25 cellular contexts compared by ENCODE assay signal in genomic region chr3:109384164-109384563, GRCh38. TPM values are rescaled to one million over a fixed set of nuclear protein-coding genes. Genes with fewer than 3 reads are reported as not detected.
DNase-seq lines count a peak whose midpoint lies in the region; ATAC-seq, FAIRE-seq and TF ChIP-seq lines count a peak whose summit lies in the region.
"Had no signal": no experiment of that assay in that cellular context is flagged by ENCODE, and none has a peak within 500 bp of the region (broad histone marks: within the 10 kb centered on the region; RNA-seq: fewer than 3 reads in every experiment).

No MANE protein-coding gene starts in this region.

- H3K9me3 Mint-ChIP-seq in stimulated activated naive B cell treated with anti-CD40 and anti-IgM and Interleukin-4, amounts not matched to agents 10 μg/mL and 1 μg/mL and 100 μg/mL, for 72 hours: no peaks in the 10 kb centered on the region
- H3K9me3 Mint-ChIP-seq: CD4-positive, alpha-beta T cell; CD8-positive, alpha-beta memory T cell; HFFc6 had no signal

- no peaks in the 10 kb centered on the region for H3K36me3 Mint-ChIP-seq in stimulated activated naive B cell treated with anti-CD40 and anti-IgM and Interleukin-4, amounts not matched to agents 10 μg/mL and 1 μg/mL and 100 μg/mL, for 72 hours
- H3K36me3 Mint-ChIP-seq: CD14-positive monocyte; CD8-positive, alpha-beta memory T cell had no signal

- no peak for FAIRE-seq in A549 (lab: Jason Lieb, UNC)
- FAIRE-seq: A204.1, GM12891, H54 had no signal

- H3K9me3 ChIP-seq in A549: no peaks in the 10 kb centered on the region
- H3K9me3 ChIP-seq: BE2C; BLaER1 treated with 17β-estradiol and CSF1 and Interleukin-3, amounts not matched to agents 10 nM and 100 nM; HAP-1 had no signal

- H3K4me3 ChIP-seq in A549: no peak overlapping the region
- H3K4me3 ChIP-seq: BLaER1 treated with 17β-estradiol and CSF1 and Interleukin-3, amounts not matched to agents 10 nM and 100 nM; HAP-1 had no signal

- WGBS in A549 (ENCODE audit: missing lambda C conversion rate): 22% methylated on average over 1 of the region's 1 CpG

- CTCF ChIA-PET in A549 (lab: Yijun Ruan, JAX): interaction anchor here (1.1 to 1.6 kb wide), 2 partner anchors 13 to 108 kb away, joined by 4 read pairs; no protein-coding TSS in a partner anchor

- intact Hi-C loops in left ventricle myocardium superior (cut with micrococcal nuclease): no loop called here

- H3K4me1 Mint-ChIP-seq in stimulated activated naive B cell treated with anti-CD40 and anti-IgM and Interleukin-4, amounts not matched to agents 10 μg/mL and 1 μg/mL and 100 μg/mL, for 72 hours: no peaks in the 10 kb centered on the region
- H3K4me1 Mint-ChIP-seq: CD14-positive monocyte; CD8-positive, alpha-beta memory T cell had no signal

- no peak for TF ChIP-seq RAD21 in A549 (conservative IDR thresholded peaks at IDR 0.05 in 1 of 2, IDR thresholded peaks at IDR 0.05 in 1 of 2)

- 0 out of 3 replicates have a peak, but pooled peaks cover 5% of the 10 kb centered on the region for H3K4me1 ChIP-seq in A549
- H3K4me1 ChIP-seq: BE2C had no signal

- no peak for TF ChIP-seq EP300 in A549 (IDR thresholded peaks at IDR 0.05)

- peak overlapping the region; percentile 50 for H3K4me2 ChIP-seq in A549
- H3K4me2 ChIP-seq: BLaER1 treated with 17β-estradiol and CSF1 and Interleukin-3, amounts not matched to agents 10 nM and 100 nM had no signal

- no peak for TF ChIP-seq POLR2A in A549 (IDR thresholded peaks at IDR 0.05; ENCODE audit: low read length)

- no peak overlapping the region for H3K4me3 Mint-ChIP-seq in stimulated activated naive B cell treated with anti-CD40 and anti-IgM and Interleukin-4, amounts not matched to agents 10 μg/mL and 1 μg/mL and 100 μg/mL, for 72 hours
- H3K4me3 Mint-ChIP-seq: CD14-positive monocyte; CD4-positive, alpha-beta T cell; CD8-positive, alpha-beta memory T cell; HFFc6 had no signal

- ATAC-seq in A549 (no peak; a peak in 1 of 6 replicates), left ventricle myocardium superior (no peak)
- ATAC-seq in stimulated activated naive B cell treated with anti-CD40 and anti-IgM and Interleukin-4, amounts not matched to agents 10 μg/mL and 1 μg/mL and 100 μg/mL, for 72 hours (replicated peaks): no peak

- DNase-seq in A549 (ENCODE audit: low read depth in 1 of 2, low spot score in 1 of 2) (peak in 1 of 2 experiments; percentile 22), glomerular visceral epithelial cell (ENCODE audit: extremely low spot score) (peak; percentile 22), kidney glomerular epithelial cell (lab: John Stamatoyannopoulos, UW) (peak; percentile 78), left ventricle myocardium superior (no peak), middle frontal gyrus (ENCODE audit: extremely low spot score, low spot score) (no peak)
- no peak for DNase-seq in stimulated activated naive B cell treated with anti-CD40 and anti-IgM and Interleukin-4, amounts not matched to agents 10 μg/mL and 1 μg/mL and 100 μg/mL, for 72 hours
- DNase-seq: ACHN; AML-193; BE2C; Calu3; CD4-positive, alpha-beta T cell; CD8-positive, alpha-beta memory T cell; DMS53; DMS79 treated with DMSO at 0.1 percent for 48 hours; GF-D8; GOT3; HFFc6 had no signal

- no peaks in the 10 kb centered on the region for H3K27me3 Mint-ChIP-seq in stimulated activated naive B cell treated with anti-CD40 and anti-IgM and Interleukin-4, amounts not matched to agents 10 μg/mL and 1 μg/mL and 100 μg/mL, for 72 hours
- H3K27me3 Mint-ChIP-seq: CD8-positive, alpha-beta memory T cell had no signal

- no peak overlapping the region for H3K27ac Mint-ChIP-seq in stimulated activated naive B cell treated with anti-CD40 and anti-IgM and Interleukin-4, amounts not matched to agents 10 μg/mL and 1 μg/mL and 100 μg/mL, for 72 hours
- H3K27ac Mint-ChIP-seq: CD14-positive monocyte; CD4-positive, alpha-beta T cell; CD8-positive, alpha-beta memory T cell; HFFc6 had no signal

- no peak for TF ChIP-seq CTCF in A549 (IDR thresholded peaks at IDR 0.05)

- POLR2A ChIA-PET in A549 (lab: Yijun Ruan, JAX): no interaction called here

- H3K27ac ChIP-seq in A549: peak overlapping the region; percentile 23 to 56; a peak in 3 of 6 replicates
- H3K27ac ChIP-seq: 22Rv1; BLaER1 treated with 17β-estradiol and CSF1 and Interleukin-3, amounts not matched to agents 10 nM and 100 nM had no signal

TF ChIP-seq in A549, 52 proteins besides CTCF, POLR2A, EP300 and RAD21:
- TF ChIP-seq RNF2 (IDR thresholded peaks at IDR 0.05; ENCODE audit: borderline replicate concordance, low read depth): no peak

RNA-seq across cellular contexts. Expression of gene DPPA4, which starts 46.8 kb away (rescaled TPM):
- polyA plus RNA-seq in A549 (2011; rRNA removed) (not detected in 2 replicates), A549 (2017; fragmentation: RNase III; extraction: RNeasy Plus Mini Kit Qiagen cat#74134 plus additional on column Dnase treatment) (not detected in 3 replicates)
- not detected in 2 replicates for polyA plus RNA-seq in A549 (2012; cell fraction: cytosol; rRNA removed)
- not detected in 2 replicates for polyA plus RNA-seq in A549 (2012; cell fraction: nucleus; rRNA removed)
- polyA minus RNA-seq in A549 (2011; rRNA and poly(A)+ RNA removed): not detected in 2 replicates
- not detected for total RNA-seq in left ventricle myocardium superior
- total RNA-seq: Calu3, G401 had no signal
- polyA plus RNA-seq: CD14-positive monocyte; CD8-positive, alpha-beta memory T cell had no signal

Comparison
In these comparisons a context has a peak if more than half of its experiments do, and no peak if none do; other contexts are left out.
1. DNase-seq: peak in glomerular visceral epithelial cell (single experiment) and kidney glomerular epithelial cell (single experiment); none in left ventricle myocardium superior (single experiment), middle frontal gyrus (single experiment) and stimulated activated naive B cell treated with anti-CD40 and anti-IgM and Interleukin-4, amounts not matched to agents 10 μg/mL and 1 μg/mL and 100 μg/mL, for 72 hours (single experiment).